In the genomic region with DNA sequence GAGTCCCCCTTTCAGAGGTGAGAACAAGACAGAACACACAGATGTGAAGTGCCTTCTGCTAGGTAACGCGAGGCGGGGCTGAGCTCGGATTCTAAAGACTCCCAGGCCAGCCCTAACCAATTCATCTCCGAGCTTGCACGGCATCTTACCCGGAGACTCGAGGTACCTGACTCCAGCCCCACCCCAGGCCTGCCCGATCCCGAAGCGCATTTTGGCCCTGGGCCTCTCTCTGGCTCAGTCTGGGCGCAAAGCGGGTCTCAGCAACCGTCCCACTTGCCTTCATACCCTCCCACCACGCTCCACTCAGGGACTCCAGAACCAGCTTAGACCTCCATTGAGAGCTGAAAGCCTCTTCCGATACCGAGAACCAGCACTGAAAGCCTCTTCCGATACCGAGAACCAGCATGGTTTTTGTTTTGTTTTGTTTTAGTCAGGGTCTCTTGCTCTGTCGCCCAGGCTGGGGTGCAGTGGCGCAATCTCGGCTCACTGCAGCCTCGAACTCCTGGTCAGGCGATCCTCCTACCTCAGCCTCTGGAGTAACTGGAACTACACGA, we compare ENCODE assay signal across 8 cellular contexts. TPM values are rescaled to one million over a fixed set of nuclear protein-coding genes. Genes with fewer than 3 reads are reported as not detected.
DNase-seq lines count a peak whose midpoint lies in the region; TF ChIP-seq lines count a peak whose summit lies in the region.

No MANE protein-coding gene starts in this region.

- TF ChIP-seq POLR2A in spleen (IDR thresholded peaks at IDR 0.05): no peak

- no peak overlapping the region for H2AK5ac ChIP-seq in H9 (ENCODE audit: insufficient read length, low read length)

- DNase-seq in GF-D8 (lab: John Stamatoyannopoulos, UW): peak; percentile 27
- DNase-seq in H9: peak; percentile 92
- DNase-seq in MM.1S: peak; percentile 80
- peak; percentile 58 to 81 (median 64) for DNase-seq in T-helper 1 cell
- peak in 1 of 2 donors; percentile 72 for DNase-seq in ascending aorta (ENCODE audit: low spot score in 2 of 2)
- peak; percentile 90 for DNase-seq in spleen
- DNase-seq in inferior parietal cortex (ENCODE audit: extremely low spot score): no peak

- TF ChIP-seq CTCF in H9 (conservative IDR thresholded peaks at IDR 0.05) (no peak), MM.1S (IDR thresholded peaks at IDR 0.05; ENCODE audit: low read length) (no peak), ascending aorta (IDR thresholded peaks at IDR 0.05) (no peak), spleen (IDR thresholded peaks at IDR 0.05 in 8 of 11, conservative IDR thresholded peaks at IDR 0.05 in 3 of 11) (no peak)

- intact Hi-C loops in ascending aorta (cut with DNase I): loop anchor here (2.0 to 5.0 kb wide), 5 partner anchors 38 to 203 kb away; a partner anchor contains a TSS
- intact Hi-C loops in spleen (cut with DNase I; ENCODE audit: low total_unique reads): no loop called here

- H3K27ac ChIP-seq in H9 (ENCODE audit: insufficient read length, low read depth, low read length) (peak overlapping the region; percentile 5), MM.1S (ENCODE audit: low read length) (peak overlapping the region; percentile 84), ascending aorta (peak overlapping the region; percentile 89 to 97), spleen (peak overlapping the region; percentile 81 to 97 (median 95))

- H3F3A ChIP-seq in MM.1S (ENCODE audit: insufficient read depth, low read length): peaks cover 28% of the 10 kb centered on the region

- H3K4me2 ChIP-seq in H9 (ENCODE audit: insufficient read depth, insufficient read length, low read length) (peak overlapping the region; percentile 84), MM.1S (ENCODE audit: low read depth, low read length) (peak overlapping the region; percentile 79)

- H3K36me3 ChIP-seq in MM.1S (replicated peaks; ENCODE audit: insufficient read depth, low read length) (no peaks in the 10 kb centered on the region; the same call in 1 of the 2 replicates), ascending aorta (peaks cover 0 to 5% of the 10 kb centered on the region in 2 donors), iPS-15b (ENCODE audit: control insufficient read depth, insufficient read depth, low read length) (peaks cover 4% of the 10 kb centered on the region), spleen (peaks cover 0 to 43% (median 3%) of the 10 kb centered on the region in 6 donors)

- H3K4me3 Mint-ChIP-seq in H9: peak overlapping the region; percentile 93 to 97

- no peaks in the 10 kb centered on the region; a peak in 1 of 5 replicates for H3K9me3 Mint-ChIP-seq in H9

- H3K27me3 ChIP-seq in H9 (ENCODE audit: insufficient read depth, low read length) (no peaks in the 10 kb centered on the region), MM.1S (replicated peaks; ENCODE audit: insufficient read depth, low read length) (no peaks in the 10 kb centered on the region), ascending aorta (no peaks in the 10 kb centered on the region), iPS-15b (ENCODE audit: control insufficient read depth, insufficient read depth, low read length) (no peaks in the 10 kb centered on the region), spleen (replicated peaks in 1 of 7) (no peaks in the 10 kb centered on the region)

- H2BK12ac ChIP-seq in H9 (ENCODE audit: insufficient read length, low read depth, low read length): no peak overlapping the region

- H3K4me1 ChIP-seq in H9 (ENCODE audit: insufficient read depth, low read length): no peaks in the 10 kb centered on the region
- peaks cover 11% of the 10 kb centered on the region; the same call in 1 of the 2 replicates for H3K4me1 ChIP-seq in MM.1S (ENCODE audit: low read length)
- peaks cover 0 to 27% of the 10 kb centered on the region in 2 donors for H3K4me1 ChIP-seq in ascending aorta
- H3K4me1 ChIP-seq in iPS-15b (ENCODE audit: control insufficient read depth, insufficient read depth, low read length): no peaks in the 10 kb centered on the region
- H3K4me1 ChIP-seq in spleen: peaks cover 17 to 62% (median 48%) of the 10 kb centered on the region in 6 donors

- no peak overlapping the region for H4K5ac ChIP-seq in H9 (ENCODE audit: insufficient read length, low read depth, low read length)

- H3K23me2 ChIP-seq in H9 (ENCODE audit: insufficient read length, low read depth, low read length, poor library complexity, severe bottlenecking): peaks cover 7% of the 10 kb centered on the region

- peaks cover 2% of the 10 kb centered on the region; the same call in 1 of the 2 replicates for H3K27me3 Mint-ChIP-seq in H9 (ENCODE audit: low read depth)

- H3K36me3 Mint-ChIP-seq in H9 (ENCODE audit: insufficient read depth in 1 of 3, low read depth in 3 of 3): peaks cover 0 to 31% (median 7%) of the 10 kb centered on the region in 3 experiments; a peak in 3 of 7 replicates

- H3T11ph ChIP-seq in H9 (ENCODE audit: low read length): no peak overlapping the region

- H2AFZ ChIP-seq in H9 (ENCODE audit: low read length): no peak overlapping the region
- peak overlapping the region; percentile 86 for H2AFZ ChIP-seq in MM.1S (ENCODE audit: low read length)

- no peak overlapping the region for H3K56ac ChIP-seq in H9 (ENCODE audit: insufficient read length, low read depth, low read length)

- H3K4me3 ChIP-seq in MM.1S (ENCODE audit: low read length): peak overlapping the region; percentile 84
- peak overlapping the region; percentile 78 to 80 for H3K4me3 ChIP-seq in ascending aorta
- H3K4me3 ChIP-seq in iPS-15b (ENCODE audit: low read depth, low read length): peak overlapping the region; percentile 94
- H3K4me3 ChIP-seq in spleen: peak overlapping the region; percentile 60 to 94 (median 78)

- H4K91ac ChIP-seq in H9 (ENCODE audit: insufficient read length, low read depth, low read length): no peak overlapping the region

- WGBS in H9 (ENCODE audit: extremely low coverage, insufficient read length, low lambda C conversion rate): no CpG with 5 or more reads among the region's 25 CpGs
- 1 to 4% (median 2%) methylated on average over 21 to 25 of the region's 25 CpGs for WGBS in spleen, 5 donors

- no peaks in the 10 kb centered on the region for H3K79me1 ChIP-seq in H9 (ENCODE audit: insufficient read depth, low read depth, low read length, poor library complexity, severe bottlenecking)

- no peak overlapping the region for H3K23ac ChIP-seq in H9 (ENCODE audit: insufficient read length, low read depth, low read length)

- no peak overlapping the region for H4K8ac ChIP-seq in H9 (replicated peaks; ENCODE audit: insufficient read length, low read depth, low read length)

- H3K79me2 ChIP-seq in H9 (ENCODE audit: insufficient read depth, low read length) (peaks cover 2% of the 10 kb centered on the region; the same call in 1 of the 2 replicates), MM.1S (ENCODE audit: low read length) (peaks cover 44% of the 10 kb centered on the region)

- H2BK120ac ChIP-seq in H9 (ENCODE audit: low read depth, low read length, poor library complexity, severe bottlenecking): no peak overlapping the region

- no peak overlapping the region for H3K18ac ChIP-seq in H9 (ENCODE audit: insufficient read length, low read depth, low read length)

- H3K9me2 ChIP-seq in MM.1S (replicated peaks; ENCODE audit: insufficient read depth, low read length): no peaks in the 10 kb centered on the region

- no peak overlapping the region for H2BK20ac ChIP-seq in H9 (ENCODE audit: low read depth, low read length, poor library complexity, severe bottlenecking)

- H3K9me3 ChIP-seq in H9 (ENCODE audit: control insufficient read depth, low read depth, low read length): no peaks in the 10 kb centered on the region
- H3K9me3 ChIP-seq in MM.1S (replicated peaks; ENCODE audit: insufficient read depth, low read length): no peaks in the 10 kb centered on the region
- H3K9me3 ChIP-seq in ascending aorta: no peaks in the 10 kb centered on the region
- H3K9me3 ChIP-seq in iPS-15b (ENCODE audit: control insufficient read depth, insufficient read depth, low read length): no peaks in the 10 kb centered on the region
- H3K9me3 ChIP-seq in spleen: no peaks in the 10 kb centered on the region

- peak overlapping the region; percentile 98 to 99 (median 98) for H3K27ac Mint-ChIP-seq in H9

- H4K20me1 ChIP-seq in H9 (ENCODE audit: control insufficient read depth, insufficient read depth, insufficient read length): no peaks in the 10 kb centered on the region
- H4K20me1 ChIP-seq in MM.1S (ENCODE audit: insufficient read depth, low read length): no peaks in the 10 kb centered on the region

- H2BK5ac ChIP-seq in H9 (ENCODE audit: insufficient read length, low read length): no peak overlapping the region

- H3K4ac ChIP-seq in H9 (ENCODE audit: low read depth, low read length): no peak overlapping the region

- H3K9ac ChIP-seq in H9 (ENCODE audit: extremely low read depth, insufficient read length, low read length) (peak overlapping the region; percentile 49), MM.1S (ENCODE audit: low read length) (peak overlapping the region; percentile 80), iPS-15b (ENCODE audit: low read depth, low read length) (peak overlapping the region; percentile 91)

- peak overlapping the region; percentile 52; the same call in 1 of the 2 replicates for H3K14ac ChIP-seq in H9 (ENCODE audit: insufficient read depth, low read length)

- peaks cover 15 to 20% of the 10 kb centered on the region in 2 experiments for H3K4me1 Mint-ChIP-seq in H9

- H2BK15ac ChIP-seq in H9 (ENCODE audit: low read depth, low read length): no peak overlapping the region

RNA-seq across cellular contexts. Expression of a gene that starts 0.7 kb away (rescaled TPM):
- total RNA-seq in H9 (2021) (200 and 209 TPM in 2 replicates), ascending aorta (148 TPM), spleen (100 to 1,000 TPM in 3 of 7 donors, 10 to 100 TPM in 4; 72.0 to 209 (median 91.9) TPM)
- polyA plus RNA-seq in spleen: 100 to 1,000 TPM; 151 to 190 (median 166) TPM

RNA-seq across cellular contexts. Expression of a gene that starts 43.0 kb away (rescaled TPM):
- 24.3 and 25.9 TPM in 2 replicates for total RNA-seq in H9 (2021)
- 131 TPM for total RNA-seq in ascending aorta
- total RNA-seq in spleen: 10 to 100 TPM; 13.0 to 34.0 (median 26.0) TPM
- polyA plus RNA-seq in spleen: 10 to 100 TPM; 47.3 to 56.7 (median 54.2) TPM

Comparison
In these comparisons a context has a peak if more than half of its experiments do, and no peak if none do; other contexts are left out.
1. H3K27ac ChIP-seq: peak in every context shown above with its lines; median percentile 95 in spleen; 93 in ascending aorta; 84 in MM.1S; 5 in H9.